ENCODE assay signal across 8 cellular contexts in genomic region chr17:35808962-35809854, GRCh38. TPM values are rescaled to one million over a fixed set of nuclear protein-coding genes. Genes with fewer than 3 reads are reported as not detected.
DNase-seq lines count a peak whose midpoint lies in the region; ATAC-seq and TF ChIP-seq lines count a peak whose summit lies in the region.

Gene TAF15, plus strand, starts transcription at chr17:35809484. Its CDS starts 86 bp downstream, at chr17:35809570.

- TF ChIP-seq RAD21 in liver (IDR thresholded peaks at IDR 0.05): peak; percentile 65 to 66

- H3K27me3 ChIP-seq in liver (ENCODE audit: control insufficient read depth in 4 of 4, insufficient read depth in 4 of 4, low read length in 3 of 4): no peaks in the 10 kb centered on the region

- DNase-seq in CD1c-positive myeloid dendritic cell (ENCODE audit: extremely low spot score): peak; percentile 98
- DNase-seq in NCI-H748 treated with DMSO at 0.1 percent for 48 hours (lab: John Stamatoyannopoulos, UW): peak; percentile 96
- DNase-seq in activated CD4-positive, alpha-beta T cell treated with anti-CD3 and anti-CD28 coated beads, Interleukin-2, amount 50 U/mL, for 4 hours: peak; percentile 91 to 95
- peak; percentile 99 for DNase-seq in dermis blood vessel endothelial cell
- peak; percentile 96 for DNase-seq in stimulated activated CD4-positive, alpha-beta T cell treated with anti-CD3 and anti-CD28 coated beads, Interleukin-4, amount 100 ng/mL, for 24 hours

- peak; percentile 65 for TF ChIP-seq CTCF in liver (IDR thresholded peaks at IDR 0.05; ENCODE audit: low read depth, low read length, missing input control)

- H3K4me3 ChIP-seq in liver (ENCODE audit: low read depth in 1 of 3, low read length in 3 of 3): peak within 1 kb of the TSS; percentile 85 to 95 (median 89)

- H3K4me1 ChIP-seq in liver (ENCODE audit: control insufficient read depth in 4 of 4, insufficient read depth in 4 of 4, low read length in 3 of 4): peaks cover under 1 to 20% (median 14%) of the 10 kb centered on the region in 4 donors

- H3K27ac ChIP-seq in liver (ENCODE audit: low read depth in 1 of 2, low read length in 2 of 2): peak within 1 kb of the TSS; percentile 91 to 95

- no peaks in the 10 kb centered on the region for H3K9me3 ChIP-seq in liver (ENCODE audit: control insufficient read depth in 4 of 4, low read length in 3 of 4)

- peak within 1 kb of the TSS; percentile 91 for H3K9ac ChIP-seq in liver (ENCODE audit: low read depth in 1 of 2, low read length in 2 of 2)

- H3K36me3 ChIP-seq in liver (ENCODE audit: control insufficient read depth in 4 of 4, insufficient read depth in 3 of 4, low read depth in 1 of 4, low read length in 3 of 4): no peaks in the 10 kb centered on the region

- ATAC-seq in GM19395 (IDR thresholded peaks at IDR 0.05; ENCODE audit: unreplicated experiment) (peak; percentile 84), HG03565 (IDR thresholded peaks at IDR 0.05; ENCODE audit: unreplicated experiment) (peak; percentile 76)

- WGBS in liver: under 1% methylated on average over 71 of the region's 71 CpGs

TF ChIP-seq in liver, 16 proteins besides CTCF, POLR2A, EP300 and RAD21:
- peak; percentile 93 for TF ChIP-seq REST (IDR thresholded peaks at IDR 0.05)
- no peak for TF ChIP-seq HNF4A (conservative IDR thresholded peaks at IDR 0.05)
- TF ChIP-seq ZBTB33 (IDR thresholded peaks at IDR 0.05): no peak
- peak; percentile 8 to 20 for TF ChIP-seq JUND (IDR thresholded peaks at IDR 0.05)
- peak; percentile 40 for TF ChIP-seq FOXA2 (IDR thresholded peaks at IDR 0.05)
- peak; percentile 50 to 78 for TF ChIP-seq EGR1 (IDR thresholded peaks at IDR 0.05; ENCODE audit: low read depth in 2 of 2)
- peak; percentile 96 for TF ChIP-seq TAF1 (conservative IDR thresholded peaks at IDR 0.05)
- no peak for TF ChIP-seq ATF3 (IDR thresholded peaks at IDR 0.05)
- TF ChIP-seq GABPA (IDR thresholded peaks at IDR 0.05 in 1 of 2, conservative IDR thresholded peaks at IDR 0.05 in 1 of 2): no peak
- peak; percentile 76 for TF ChIP-seq SP1 (IDR thresholded peaks at IDR 0.05)
- no peak for TF ChIP-seq HNF4G (IDR thresholded peaks at IDR 0.05)
- TF ChIP-seq FOXA1 (IDR thresholded peaks at IDR 0.05): no peak
- TF ChIP-seq YY1 (IDR thresholded peaks at IDR 0.05): peak; percentile 98
- peak; percentile 83 for TF ChIP-seq MAX (IDR thresholded peaks at IDR 0.05)
- no peak for TF ChIP-seq NR2F2 (IDR thresholded peaks at IDR 0.05)
- TF ChIP-seq RXRA (IDR thresholded peaks at IDR 0.05): peak in 1 of 2 donors; percentile 23

RNA-seq across cellular contexts. Expression of gene TAF15, which starts in this region (rescaled TPM):
- total RNA-seq in dermis blood vessel endothelial cell (68.1 and 115 TPM in 2 replicates), liver (10 to 100 TPM; 68.9 to 75.0 TPM)
- 10 to 100 TPM; 13.5 to 66.3 TPM for polyA plus RNA-seq in liver

Comparison
In these comparisons a context has a peak if more than half of its experiments do, and no peak if none do; other contexts are left out.
1. Peak in every context shown above with its lines: DNase-seq, ATAC-seq, H3K4me3 ChIP-seq and H3K27ac ChIP-seq.